Comparison of ENCODE assay signal across 10 cellular contexts in genomic region chr2:75559633-75560021, GRCh38. TPM values are rescaled to one million over a fixed set of nuclear protein-coding genes. Genes with fewer than 3 reads are reported as not detected.
A peak's percentile ranks its signal among the peaks of the same experiment; 100 is the strongest.
DNase-seq lines count a peak whose midpoint lies in the region; ATAC-seq, FAIRE-seq and TF ChIP-seq lines count a peak whose summit lies in the region.
"Had no signal": no experiment of that assay in that cellular context is flagged by ENCODE, and none has a peak within 500 bp of the region (broad histone marks: within the 10 kb centered on the region; RNA-seq: fewer than 3 reads in every experiment).

No MANE protein-coding gene starts in this region.

- no peak for TF ChIP-seq RAD21 in A549 (conservative IDR thresholded peaks at IDR 0.05 in 1 of 2, IDR thresholded peaks at IDR 0.05 in 1 of 2)

- DNase-seq in A549 (ENCODE audit: low read depth in 1 of 2, low spot score in 1 of 2) (no peak), HFF-Myc (ENCODE audit: extremely low read depth, low read depth) (no peak), chondrocyte (ENCODE audit: low spot score) (no peak), T1000 (lab: John Stamatoyannopoulos, UW) (no peak), H54 (ENCODE audit: insufficient read length, low spot score) (no peak)
- DNase-seq in natural killer cell treated with Interleukin-12 subunit alpha and Interleukin-12 subunit beta and Interleukin-15 and Interleukin-18, amount 100 ng/mL, for 72 hours (ENCODE audit: low spot score), result no peak
- DNase-seq in stimulated activated CD8-positive, alpha-beta memory T cell treated with anti-CD3 and anti-CD28 coated beads, Interleukin-4, amount 100 ng/mL, for 48 hours, result no peak

- no peak for FAIRE-seq in A549 (lab: Jason Lieb, UNC)
- no peak for FAIRE-seq in H54 (lab: Jason Lieb, UNC)
- FAIRE-seq: islet of Langerhans had no signal

- H3K9me3 ChIP-seq in A549 (no peaks in the 10 kb centered on the region), mesodermal cell (ENCODE audit: control insufficient read depth, low read length) (no peaks in the 10 kb centered on the region)

- TF ChIP-seq CTCF in A549 (IDR thresholded peaks at IDR 0.05) (no peak), HFF-Myc (IDR thresholded peaks at IDR 0.05; ENCODE audit: low read depth, low read length, missing control alignments) (no peak), chondrocyte (IDR thresholded peaks at IDR 0.05) (no peak)

- peaks cover 62% of the 10 kb centered on the region for H3K4me1 Mint-ChIP-seq in chondrocyte (ENCODE audit: low read depth)
- peaks cover 0 to 9% of the 10 kb centered on the region in 2 donors for H3K4me1 Mint-ChIP-seq in natural killer cell treated with Interleukin-12 subunit alpha and Interleukin-12 subunit beta and Interleukin-15 and Interleukin-18, amount 100 ng/mL, for 72 hours (ENCODE audit: low read depth in 2 of 2)

- peak; percentile 7 to 21; a peak in 3 of 6 replicates for ATAC-seq in A549
- ATAC-seq in natural killer cell treated with Interleukin-12 subunit alpha and Interleukin-12 subunit beta and Interleukin-15 and Interleukin-18, amount 100 ng/mL, for 72 hours, result no peak

- peaks cover 1% of the 10 kb centered on the region for H3K36me3 Mint-ChIP-seq in chondrocyte (ENCODE audit: low read depth)
- no peaks in the 10 kb centered on the region for H3K36me3 Mint-ChIP-seq in natural killer cell treated with Interleukin-12 subunit alpha and Interleukin-12 subunit beta and Interleukin-15 and Interleukin-18, amount 100 ng/mL, for 72 hours

- 25% methylated on average over 8 of the region's 9 CpGs for WGBS in A549 (ENCODE audit: missing lambda C conversion rate)
- 17 to 43% methylated on average over 6 of the region's 9 CpGs for WGBS in mesodermal cell (ENCODE audit: insufficient coverage in 2 of 2), 2 experiments

- H3K27ac Mint-ChIP-seq in chondrocyte (ENCODE audit: unreplicated experiment), result peak overlapping the region; percentile 90
- H3K27ac Mint-ChIP-seq in natural killer cell treated with Interleukin-12 subunit alpha and Interleukin-12 subunit beta and Interleukin-15 and Interleukin-18, amount 100 ng/mL, for 72 hours, result no peak overlapping the region

- H3K27ac ChIP-seq in A549 (peak overlapping the region; percentile 72 to 88; a peak in 4 of 6 replicates), mesodermal cell (ENCODE audit: low read depth, low read length, severe bottlenecking) (no peak overlapping the region)

- no peaks in the 10 kb centered on the region for H3K9me3 Mint-ChIP-seq in chondrocyte (ENCODE audit: low read depth)
- peaks cover 2% of the 10 kb centered on the region for H3K9me3 Mint-ChIP-seq in natural killer cell treated with Interleukin-12 subunit alpha and Interleukin-12 subunit beta and Interleukin-15 and Interleukin-18, amount 100 ng/mL, for 72 hours

- POLR2A ChIA-PET in A549 (lab: Yijun Ruan, JAX), result interaction anchor here (1.2 kb wide), 1 partner anchor 46 kb away, joined by 7 read pairs; no protein-coding TSS in a partner anchor

- peak overlapping the region; percentile 70 for H3K4me3 ChIP-seq in A549
- peak overlapping the region; percentile 84 for H3K4me3 ChIP-seq in HFF-Myc (replicated peaks; ENCODE audit: low read depth, low read length)
- H3K4me3 ChIP-seq in mesodermal cell (ENCODE audit: extremely low read depth, insufficient read depth, low read length, poor library complexity, severe bottlenecking), result peak overlapping the region; percentile 74

- H3K27me3 Mint-ChIP-seq in chondrocyte (ENCODE audit: low read depth), result no peaks in the 10 kb centered on the region
- peaks cover 42 to 53% of the 10 kb centered on the region in 2 donors for H3K27me3 Mint-ChIP-seq in natural killer cell treated with Interleukin-12 subunit alpha and Interleukin-12 subunit beta and Interleukin-15 and Interleukin-18, amount 100 ng/mL, for 72 hours

- H3K36me3 ChIP-seq in mesodermal cell (ENCODE audit: control insufficient read depth, insufficient read depth, low read length), result no peaks in the 10 kb centered on the region

- H3K4me1 ChIP-seq in A549 (peaks cover 13% of the 10 kb centered on the region; the same call in 1 of the 3 replicates), mesodermal cell (ENCODE audit: control insufficient read depth, insufficient read depth, low read length, poor library complexity, severe bottlenecking) (peaks cover 16% of the 10 kb centered on the region)

- peak overlapping the region; percentile 88 for H3K4me3 Mint-ChIP-seq in chondrocyte (ENCODE audit: unreplicated experiment)
- no peak overlapping the region for H3K4me3 Mint-ChIP-seq in natural killer cell treated with Interleukin-12 subunit alpha and Interleukin-12 subunit beta and Interleukin-15 and Interleukin-18, amount 100 ng/mL, for 72 hours

- TF ChIP-seq POLR2A in A549 (IDR thresholded peaks at IDR 0.05; ENCODE audit: low read length) (no peak), H54 (IDR thresholded peaks at IDR 0.05; ENCODE audit: low read depth, low read length) (no peak)

- TF ChIP-seq EP300 in A549 (IDR thresholded peaks at IDR 0.05), result no peak

- CTCF ChIA-PET in A549 (lab: Yijun Ruan, JAX), result interaction anchor here (1.2 to 3.7 kb wide), 5 partner anchors 9 to 69 kb away, joined by 3 to 31 read pairs (median 17); no protein-coding TSS in a partner anchor

- H3K4me2 ChIP-seq in A549, result peak overlapping the region; percentile 81

TF ChIP-seq in A549, 52 proteins besides CTCF, POLR2A, EP300 and RAD21:
- TF ChIP-seq NPAS2 (CRISPR knock-in tag; IDR thresholded peaks at IDR 0.05; ENCODE audit: borderline replicate concordance) (no peak), HOXB5 (CRISPR knock-in tag; IDR thresholded peaks at IDR 0.05) (no peak)
TF ChIP-seq in A549: peak in this region for 0.

RNA-seq across cellular contexts. Expression of gene EVA1A, which starts 1.1 kb away (rescaled TPM):
- polyA plus RNA-seq in A549 (2011; rRNA removed) (2.5 TPM in 2 replicates), A549 (2017; fragmentation: RNase III; extraction: RNeasy Plus Mini Kit Qiagen cat#74134 plus additional on column Dnase treatment) (13.5 to 19.0 TPM (median 16.1 TPM) in 3 replicates)
- polyA plus RNA-seq in A549 (2012; cell fraction: cytosol; rRNA removed), result 4.1 and 5.0 TPM in 2 replicates
- 4.4 and 5.9 TPM in 2 replicates for polyA plus RNA-seq in A549 (2012; cell fraction: nucleus; rRNA removed)
- polyA minus RNA-seq in A549 (2011; rRNA and poly(A)+ RNA removed), result 3.5 and 4.0 TPM in 2 replicates
- total RNA-seq in chondrocyte, result 19.8 to 27.3 TPM (median 20.9 TPM) in 3 replicates
- 10.6 TPM for polyA plus RNA-seq in mesodermal cell (2013, experiment 1 of 2)
- polyA plus RNA-seq in mesodermal cell (2013, experiment 2 of 2), result 11.1 TPM
- total RNA-seq in natural killer cell treated with Interleukin-12 subunit alpha and Interleukin-12 subunit beta and Interleukin-15 and Interleukin-18, amount 100 ng/mL, for 72 hours, result not detected
- total RNA-seq: activated CD8-positive, alpha-beta memory T cell treated with anti-CD3 and anti-CD28 coated beads for 36 hours had no signal

Comparison
In these comparisons a context has a peak if more than half of its experiments do, and no peak if none do; other contexts are left out.
1. ATAC-seq: peak in A549 (2 of 2); none in natural killer cell treated with Interleukin-12 subunit alpha and Interleukin-12 subunit beta and Interleukin-15 and Interleukin-18, amount 100 ng/mL, for 72 hours (0 of 2).
2. RNA of gene EVA1A, which starts 1.1 kb away (total RNA-seq): 19.8 to 27.3 TPM in chondrocyte; not detected in natural killer cell treated with Interleukin-12 subunit alpha and Interleukin-12 subunit beta and Interleukin-15 and Interleukin-18, amount 100 ng/mL, for 72 hours; every median in the first group is over 10 times any median in the second.
3. Peak in every context shown above with its lines, with median percentiles within 50 percentile points of each other: H3K4me3 ChIP-seq.